Comparison of ENCODE assay signal across 8 cellular contexts in genomic region chr19:18204394-18205179, GRCh38. TPM values are rescaled to one million over a fixed set of nuclear protein-coding genes. Genes with fewer than 3 reads are reported as not detected.
DNase-seq lines count a peak whose midpoint lies in the region; ATAC-seq and TF ChIP-seq lines count a peak whose summit lies in the region.

No MANE protein-coding gene starts in this region.

- H3K27ac ChIP-seq in Karpas-422 (ENCODE audit: low read length) = peak overlapping the region; percentile 70

- peaks cover 8% of the 10 kb centered on the region for H4K20me1 ChIP-seq in Karpas-422 (ENCODE audit: insufficient read depth, low read depth, low read length)

- H3K36me3 ChIP-seq in Karpas-422 (ENCODE audit: insufficient read depth, low read length) = peaks cover 15% of the 10 kb centered on the region; the same call in 1 of the 2 replicates

- H3K4me1 ChIP-seq in Karpas-422 (ENCODE audit: low read length) = peaks cover 30% of the 10 kb centered on the region

- peaks cover 22% of the 10 kb centered on the region for H3K79me2 ChIP-seq in Karpas-422 (ENCODE audit: low read length)

- no peak for TF ChIP-seq CTCF in nephron progenitor cell (IDR thresholded peaks at IDR 0.05)

- peak overlapping the region; percentile 94 for H3K4me3 Mint-ChIP-seq in activated CD4-positive, alpha-beta T cell treated with anti-CD3 and anti-CD28 coated beads, Interleukin-2, amount 10 ng/mL, durations not matched to agents 7 days and 5 days
- H3K4me3 Mint-ChIP-seq in nephron progenitor cell = peak overlapping the region; percentile 89

- H3K4me1 Mint-ChIP-seq in activated CD4-positive, alpha-beta T cell treated with anti-CD3 and anti-CD28 coated beads, Interleukin-2, amount 10 ng/mL, durations not matched to agents 7 days and 5 days = peaks cover 23% of the 10 kb centered on the region
- H3K4me1 Mint-ChIP-seq in nephron progenitor cell = peaks cover 41% of the 10 kb centered on the region

- no peaks in the 10 kb centered on the region for H3K9me2 ChIP-seq in Karpas-422 (replicated peaks; ENCODE audit: insufficient read depth, low read length)

- H2AFZ ChIP-seq in Karpas-422 (ENCODE audit: low read length) = peak overlapping the region; percentile 71

- H3K9ac ChIP-seq in Karpas-422 (ENCODE audit: low read length) = peak overlapping the region; percentile 73

- H3K4me2 ChIP-seq in Karpas-422 (ENCODE audit: low read depth, low read length, poor library complexity, severe bottlenecking) = peak overlapping the region; percentile 76

- CTCF ChIA-PET in activated CD4-positive, alpha-beta T cell treated with anti-CD3 and anti-CD28 coated beads, Interleukin-2, amount 10 ng/mL, durations not matched to agents 7 days and 5 days (lab: Charles Lee) = interaction anchor here (0.6 to 3.0 kb wide), 12 partner anchors 10 to 160 kb away, joined by 3 to 14 read pairs (median 4); no protein-coding TSS in a partner anchor

- POLR2A ChIA-PET in activated CD4-positive, alpha-beta T cell treated with anti-CD3 and anti-CD28 coated beads, Interleukin-2, amount 10 ng/mL, durations not matched to agents 7 days and 5 days (lab: Charles Lee) = interaction anchor here (0.6 kb wide), 1 partner anchor 27 kb away, joined by 3 read pairs; no protein-coding TSS in a partner anchor

- DNase-seq in GF-D8 (lab: John Stamatoyannopoulos, UW) (peak; percentile 66), Karpas-422 (no peak), nephron progenitor cell (peak; percentile 84), HPDE6-E6E7 (ENCODE audit: extremely low spot score) (no peak), T1000 (lab: John Stamatoyannopoulos, UW) (no peak)
- DNase-seq in activated CD4-positive, alpha-beta T cell treated with anti-CD3 and anti-CD28 coated beads, Interleukin-2, amount 10 ng/mL, durations not matched to agents 7 days and 5 days = no peak

- peaks cover 5% of the 10 kb centered on the region for H3K36me3 Mint-ChIP-seq in activated CD4-positive, alpha-beta T cell treated with anti-CD3 and anti-CD28 coated beads, Interleukin-2, amount 10 ng/mL, durations not matched to agents 7 days and 5 days (ENCODE audit: low read depth)
- peaks cover 22% of the 10 kb centered on the region for H3K36me3 Mint-ChIP-seq in nephron progenitor cell (ENCODE audit: low read depth)

- peaks cover 4% of the 10 kb centered on the region for H3K27me3 Mint-ChIP-seq in activated CD4-positive, alpha-beta T cell treated with anti-CD3 and anti-CD28 coated beads, Interleukin-2, amount 10 ng/mL, durations not matched to agents 7 days and 5 days
- H3K27me3 Mint-ChIP-seq in nephron progenitor cell (ENCODE audit: low read depth, poor library complexity) = peaks cover 39% of the 10 kb centered on the region

- peak overlapping the region; percentile 66 for H3K4me3 ChIP-seq in Karpas-422 (ENCODE audit: low read length)

- no peaks in the 10 kb centered on the region for H3K9me3 Mint-ChIP-seq in activated CD4-positive, alpha-beta T cell treated with anti-CD3 and anti-CD28 coated beads, Interleukin-2, amount 10 ng/mL, durations not matched to agents 7 days and 5 days
- H3K9me3 Mint-ChIP-seq in nephron progenitor cell = no peaks in the 10 kb centered on the region

- peak overlapping the region; percentile 98 for H3K27ac Mint-ChIP-seq in activated CD4-positive, alpha-beta T cell treated with anti-CD3 and anti-CD28 coated beads, Interleukin-2, amount 10 ng/mL, durations not matched to agents 7 days and 5 days
- H3K27ac Mint-ChIP-seq in nephron progenitor cell = peak overlapping the region; percentile 97

- no peaks in the 10 kb centered on the region for H3K9me3 ChIP-seq in Karpas-422 (ENCODE audit: low read length)

- ATAC-seq in GM21717 (IDR thresholded peaks at IDR 0.05; ENCODE audit: unreplicated experiment) (peak; percentile 15), esophagus mucosa (peak; percentile 1)

- H3K27me3 ChIP-seq in Karpas-422 (ENCODE audit: low read length) = no peaks in the 10 kb centered on the region

RNA-seq across cellular contexts. Expression of gene RAB3A, which starts 0.7 kb away (rescaled TPM):
- 2.5 and 6.2 TPM in 2 replicates for total RNA-seq in Karpas-422 (2014; rRNA removed; shearing (Covaris generic); ENCODE audit: low replicate concordance)
- 1 to 10 TPM; 4.0 to 5.2 TPM for total RNA-seq in activated CD4-positive, alpha-beta T cell treated with anti-CD3 and anti-CD28 coated beads, Interleukin-2, amount 10 ng/mL, durations not matched to agents 7 days and 5 days
- total RNA-seq in esophagus mucosa = 1.1 TPM

RNA-seq across cellular contexts. Expression of gene MPV17L2, which starts 11.6 kb away (rescaled TPM):
- total RNA-seq in Karpas-422 (2014; rRNA removed; shearing (Covaris generic); ENCODE audit: low replicate concordance) = 17.0 and 24.2 TPM in 2 replicates
- 1 to 10 TPM; 6.1 to 6.5 TPM for total RNA-seq in activated CD4-positive, alpha-beta T cell treated with anti-CD3 and anti-CD28 coated beads, Interleukin-2, amount 10 ng/mL, durations not matched to agents 7 days and 5 days
- 6.8 TPM for total RNA-seq in esophagus mucosa

RNA-seq across cellular contexts. Expression of gene PDE4C, which starts 21.7 kb away (rescaled TPM):
- not detected in 2 replicates for total RNA-seq in Karpas-422 (2014; rRNA removed; shearing (Covaris generic); ENCODE audit: low replicate concordance)
- under 1 TPM in 1 of 2 experiments, not detected in 1; 0.15 TPM for total RNA-seq in activated CD4-positive, alpha-beta T cell treated with anti-CD3 and anti-CD28 coated beads, Interleukin-2, amount 10 ng/mL, durations not matched to agents 7 days and 5 days
- total RNA-seq in esophagus mucosa = 0.16 TPM

RNA-seq across cellular contexts. Expression of gene IFI30, which starts 31.0 kb away (rescaled TPM):
- total RNA-seq in Karpas-422 (2014; rRNA removed; shearing (Covaris generic); ENCODE audit: low replicate concordance) = 256 and 416 TPM in 2 replicates
- 10 to 100 TPM; 54.1 to 58.9 TPM for total RNA-seq in activated CD4-positive, alpha-beta T cell treated with anti-CD3 and anti-CD28 coated beads, Interleukin-2, amount 10 ng/mL, durations not matched to agents 7 days and 5 days
- 17.0 TPM for total RNA-seq in esophagus mucosa

RNA-seq across cellular contexts. Expression of gene PIK3R2, which starts 51.6 kb away (rescaled TPM):
- total RNA-seq in Karpas-422 (2014; rRNA removed; shearing (Covaris generic); ENCODE audit: low replicate concordance) = 5.1 and 5.7 TPM in 2 replicates
- total RNA-seq in activated CD4-positive, alpha-beta T cell treated with anti-CD3 and anti-CD28 coated beads, Interleukin-2, amount 10 ng/mL, durations not matched to agents 7 days and 5 days = 10 to 100 TPM; 12.6 to 13.1 TPM
- 35.6 TPM for total RNA-seq in esophagus mucosa

Comparison
In these comparisons a context has a peak if more than half of its experiments do, and no peak if none do; other contexts are left out.
1. DNase-seq: peak in GF-D8 (single experiment) and nephron progenitor cell (single experiment); none in Karpas-422 (single experiment), activated CD4-positive, alpha-beta T cell treated with anti-CD3 and anti-CD28 coated beads, Interleukin-2, amount 10 ng/mL, durations not matched to agents 7 days and 5 days (single experiment), HPDE6-E6E7 (single experiment) and T1000 (single experiment).